Comparison of ENCODE assay signal across 16 cellular contexts in the genomic region with DNA sequence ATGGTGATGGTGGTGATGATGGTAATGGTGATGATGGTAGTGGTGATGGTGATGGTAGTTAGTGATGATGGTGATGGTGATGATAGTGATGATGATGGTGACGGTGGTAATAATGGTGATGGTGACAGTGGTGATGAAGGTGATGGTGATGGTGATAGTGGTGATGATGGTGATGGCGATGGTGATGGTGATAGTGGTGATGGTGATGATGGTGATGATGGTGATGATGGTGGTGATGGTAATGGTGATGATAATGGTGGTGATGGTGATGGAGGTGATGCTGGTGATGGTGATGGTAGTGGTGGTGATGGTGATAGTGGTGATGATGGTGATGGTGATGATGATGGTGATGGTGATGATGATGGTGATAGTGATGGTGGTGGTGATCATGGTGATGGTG.
DNase-seq lines count a peak whose midpoint lies in the region; ATAC-seq, FAIRE-seq and TF ChIP-seq lines count a peak whose summit lies in the region.
"Had no signal": no experiment of that assay in that cellular context is flagged by ENCODE, and none has a peak within 500 bp of the region (broad histone marks: within the 10 kb centered on the region; RNA-seq: fewer than 3 reads in every experiment).

No MANE protein-coding gene starts in this region.

- H3K27ac ChIP-seq in breast epithelium (peak overlapping the region; percentile 60 to 90), mammary epithelial cell (ENCODE audit: insufficient read depth, low read depth, low read length) (no peak overlapping the region), H1 (ENCODE audit: low read depth, low read length) (no peak overlapping the region), vagina (peak overlapping the region; percentile 82), caudate nucleus (ENCODE audit: low read depth, low read length) (no peak overlapping the region)
- H3K27ac ChIP-seq: 22Rv1, BLaER1, HL-60 had no signal

- intact Hi-C loops in breast epithelium (cut with DNase I; ENCODE audit: low total_unique reads) = no loop called here
- intact Hi-C loops in mammary epithelial cell (cut with micrococcal nuclease) = no loop called here
- intact Hi-C loops in vagina (cut with DNase I) = no loop called here

- no peak for DNase-seq in breast epithelium (ENCODE audit: low spot score in 2 of 2)
- no peak for DNase-seq in mammary epithelial cell
- DNase-seq in WTC11 (ENCODE audit: low spot score) = no peak
- no peak for DNase-seq in H1 (ENCODE audit: low read depth in 1 of 2, low spot score in 2 of 2)
- DNase-seq in vagina (ENCODE audit: extremely low spot score in 2 of 2) = no peak
- no peak for DNase-seq in NCI-H2227 treated with DMSO at 0.1 percent for 48 hours (lab: John Stamatoyannopoulos, UW)
- no peak for DNase-seq in caudate nucleus (lab: John Stamatoyannopoulos, UW)
- no peak for DNase-seq in stimulated activated CD4-positive, alpha-beta T cell treated with anti-CD3 and anti-CD28 coated beads, Interleukin-4, amount 100 ng/mL, for 24 hours
- DNase-seq: AML-193; Caco-2; CD8-positive, alpha-beta memory T cell; GF-D8; KG1 had no signal

- H3K14ac ChIP-seq in H1 (ENCODE audit: insufficient read length) = no peak overlapping the region

- no peak for TF ChIP-seq CTCF in breast epithelium (IDR thresholded peaks at IDR 0.05)
- TF ChIP-seq CTCF in mammary epithelial cell (conservative IDR thresholded peaks at IDR 0.05 in 1 of 2, IDR thresholded peaks at IDR 0.05 in 1 of 2; ENCODE audit: extremely low read depth in 1 of 2, insufficient read depth in 1 of 2, low read depth in 1 of 2, low read length in 2 of 2) = no peak
- no peak for TF ChIP-seq CTCF in WTC11 (IDR thresholded peaks at IDR 0.05)
- TF ChIP-seq CTCF in H1 (IDR thresholded peaks at IDR 0.05; ENCODE audit: control extremely low read depth in 1 of 3, insufficient read depth in 1 of 3, low read depth in 1 of 3, low read length in 3 of 3) = no peak
- no peak for TF ChIP-seq CTCF in vagina (IDR thresholded peaks at IDR 0.05)

- dilution Hi-C loops in mammary epithelial cell (cut with HindIII; ENCODE audit: low sequenced_read_pairs) = loop anchor here (5.0 to 10.0 kb wide), 4 partner anchors 52 to 365 kb away; no protein-coding TSS in a partner anchor

- no peak for TF ChIP-seq RAD21 in H1 (IDR thresholded peaks at IDR 0.05 in 1 of 2, conservative IDR thresholded peaks at IDR 0.05 in 1 of 2; ENCODE audit: low read depth in 2 of 2, low read length in 2 of 2)

- no peak for TF ChIP-seq EP300 in H1 (IDR thresholded peaks at IDR 0.05; ENCODE audit: borderline replicate concordance in 1 of 2, low read depth in 2 of 2, low read length in 2 of 2)

- 74% methylated on average over 2 of the region's 2 CpGs for WGBS in mammary epithelial cell (ENCODE audit: low coverage, missing lambda C conversion rate)
- WGBS in H1 (ENCODE audit: extremely low coverage in 1 of 2, insufficient coverage in 1 of 2, insufficient read length in 1 of 2, insufficient replicate concordance in 2 of 2, low coverage in 1 of 2, low lambda C conversion rate in 2 of 2, missing lambda C conversion rate in 1 of 2), 2 experiments = 67% methylated on average over 2 of the region's 2 CpGs; no CpG with 5 or more reads in 1 of the 2 experiments

- H2AFZ ChIP-seq in mammary epithelial cell (ENCODE audit: low read depth, low read length) (no peak overlapping the region), H1 (ENCODE audit: low read length) (no peak overlapping the region)

- peak overlapping the region; percentile 18 for H2BK120ac ChIP-seq in H1 (replicated peaks; ENCODE audit: low read depth, low read length)

- no peak overlapping the region for H3K4me2 ChIP-seq in mammary epithelial cell (ENCODE audit: insufficient read depth, low read depth, low read length)
- H3K4me2 ChIP-seq in H1 (ENCODE audit: insufficient read depth in 1 of 2, low read depth in 2 of 2, low read length in 2 of 2) = peak overlapping the region in 1 of 2 experiments; percentile 9; a peak in 1 of 4 replicates
- H3K4me2 ChIP-seq: BLaER1 had no signal

- H4K20me1 ChIP-seq in mammary epithelial cell (ENCODE audit: insufficient read depth, low read length) (no peaks in the 10 kb centered on the region), H1 (replicated peaks in 1 of 2; ENCODE audit: control insufficient read depth in 1 of 2, insufficient read depth in 2 of 2, low read length in 2 of 2) (peaks cover 0 to 5% of the 10 kb centered on the region in 2 experiments)
- H4K20me1 ChIP-seq: BLaER1 had no signal

- H3K4me3 ChIP-seq in breast epithelium (no peak overlapping the region), mammary epithelial cell (replicated peaks in 1 of 3; ENCODE audit: insufficient read depth in 1 of 3, low read depth in 2 of 3, low read length in 3 of 3) (no peak overlapping the region), H1 (ENCODE audit: extremely low read depth in 1 of 4, insufficient read depth in 2 of 4, low read depth in 3 of 4, low read length in 4 of 4) (no peak overlapping the region), vagina (no peak overlapping the region)
- H3K4me3 ChIP-seq: BLaER1 had no signal

- peak overlapping the region; percentile 21; the same call in 1 of the 2 replicates for H2BK15ac ChIP-seq in H1 (ENCODE audit: low read length)

- H3K27ac Mint-ChIP-seq in WTC11 = no peak overlapping the region
- H3K27ac Mint-ChIP-seq: CD8-positive, alpha-beta memory T cell had no signal

- H2BK12ac ChIP-seq in H1 (ENCODE audit: low read depth, low read length) = peak overlapping the region; percentile 98; the same call in 1 of the 2 replicates

- FAIRE-seq in H1 (lab: Jason Lieb, UNC) = no peak

- no peak overlapping the region for H3K23ac ChIP-seq in H1 (ENCODE audit: insufficient read length)

- H3K27me3 ChIP-seq in breast epithelium = no peaks in the 10 kb centered on the region
- H3K27me3 ChIP-seq in mammary epithelial cell (ENCODE audit: insufficient read depth, low read length) = no peaks in the 10 kb centered on the region
- peaks cover 0 to 2% (median 0%) of the 10 kb centered on the region in 4 experiments; a peak in 1 of 7 replicates for H3K27me3 ChIP-seq in H1 (replicated peaks in 1 of 4; ENCODE audit: control insufficient read depth in 3 of 4, extremely low read depth in 1 of 4, insufficient read depth in 3 of 4, low read length in 3 of 4)
- H3K27me3 ChIP-seq in vagina = no peaks in the 10 kb centered on the region
- H3K27me3 ChIP-seq: BLaER1 had no signal

- H3K4me1 Mint-ChIP-seq in WTC11 = peaks cover 4% of the 10 kb centered on the region
- H3K4me1 Mint-ChIP-seq: CD8-positive, alpha-beta memory T cell had no signal

- no peaks in the 10 kb centered on the region; the same call in 1 of the 2 replicates for H3K36me3 Mint-ChIP-seq in WTC11
- H3K36me3 Mint-ChIP-seq: CD8-positive, alpha-beta memory T cell had no signal

- no peak for ATAC-seq in WTC11

- POLR2A ChIA-PET in WTC11 (lab: Charles Lee) = no interaction called here
- POLR2A ChIA-PET in H1 (lab: Charles Lee; ENCODE audit: partially characterized antibody) = interaction anchor here (1.1 kb wide), 1 partner anchor 195 kb away, joined by 3 read pairs; no protein-coding TSS in a partner anchor

- no TSS peak for BruUV-seq in mammary epithelial cell (replicated peaks; lab: Mats Ljungman, UMichigan)

- H4K5ac ChIP-seq in H1 (ENCODE audit: insufficient read length, low read depth, low read length) = no peak overlapping the region

- H3K79me1 ChIP-seq in H1 (ENCODE audit: low read depth, low read length) = no peaks in the 10 kb centered on the region

- H3K23me2 ChIP-seq in H1 (ENCODE audit: low read depth, low read length) = peaks cover 7% of the 10 kb centered on the region; the same call in 1 of the 2 replicates

- CTCF ChIA-PET in mammary epithelial cell (lab: Charles Lee; ENCODE audit: low non-redundant PET) = no interaction called here
- CTCF ChIA-PET in WTC11 (lab: Charles Lee) = no interaction called here
- CTCF ChIA-PET in H1 (lab: Charles Lee; ENCODE audit: partially characterized antibody) = no interaction called here

- no peaks in the 10 kb centered on the region for H3K79me2 ChIP-seq in mammary epithelial cell (ENCODE audit: insufficient read depth, low read length)
- H3K79me2 ChIP-seq in H1 (ENCODE audit: control insufficient read depth in 1 of 2, insufficient read depth in 2 of 2, low read length in 2 of 2) = no peaks in the 10 kb centered on the region

- H4K8ac ChIP-seq in H1 (ENCODE audit: extremely low read depth, insufficient read depth, low read length) = no peak overlapping the region

- H3K4ac ChIP-seq in H1 (replicated peaks; ENCODE audit: insufficient read length, low read depth, low read length) = no peak overlapping the region

- H2BK5ac ChIP-seq in H1 (ENCODE audit: low read depth, low read length) = peak overlapping the region; percentile 53; the same call in 1 of the 2 replicates

- in situ Hi-C loops in mammary epithelial cell (cut with MboI; ENCODE audit: low sequenced_read_pairs in 2 of 2) = no loop called here

- H3K9me3 ChIP-seq in breast epithelium = no peaks in the 10 kb centered on the region
- no peaks in the 10 kb centered on the region for H3K9me3 ChIP-seq in mammary epithelial cell (replicated peaks; ENCODE audit: insufficient read depth, low read length)
- no peaks in the 10 kb centered on the region for H3K9me3 ChIP-seq in H1 (ENCODE audit: insufficient read depth in 2 of 2, low read depth in 1 of 2, low read length in 1 of 2)
- no peaks in the 10 kb centered on the region for H3K9me3 ChIP-seq in vagina
- H3K9me3 ChIP-seq: BLaER1, Caco-2 had no signal

- peaks cover 0 to 6% of the 10 kb centered on the region in 2 donors for H3K4me1 ChIP-seq in breast epithelium
- no peaks in the 10 kb centered on the region for H3K4me1 ChIP-seq in mammary epithelial cell (ENCODE audit: insufficient read depth, low read length)
- H3K4me1 ChIP-seq in H1 (replicated peaks in 1 of 4; ENCODE audit: control insufficient read depth in 3 of 4, insufficient read depth in 4 of 4, low read length in 3 of 4) = peaks cover 3 to 13% (median 9%) of the 10 kb centered on the region in 4 experiments
- peaks cover 23% of the 10 kb centered on the region for H3K4me1 ChIP-seq in vagina
- H3K4me1 ChIP-seq: BLaER1, Caco-2 had no signal

- H3K56ac ChIP-seq in H1 (replicated peaks; ENCODE audit: insufficient read length, low read depth, low read length) = peak overlapping the region; percentile 81

- H3K9me3 Mint-ChIP-seq in WTC11 = peaks cover 13% of the 10 kb centered on the region; the same call in 1 of the 2 replicates
- H3K9me3 Mint-ChIP-seq: CD8-positive, alpha-beta memory T cell had no signal

- peak overlapping the region; percentile 17 for H2BK20ac ChIP-seq in H1 (ENCODE audit: low read length)

- H3K4me3 Mint-ChIP-seq in WTC11 = no peak overlapping the region
- H3K4me3 Mint-ChIP-seq: CD8-positive, alpha-beta memory T cell had no signal

- peak overlapping the region; percentile 100 for H2AK5ac ChIP-seq in H1 (ENCODE audit: low read depth, low read length)

- H3K36me3 ChIP-seq in breast epithelium (no peaks in the 10 kb centered on the region), mammary epithelial cell (ENCODE audit: insufficient read depth, low read length) (no peaks in the 10 kb centered on the region), H1 (ENCODE audit: control insufficient read depth in 2 of 4, insufficient read depth in 4 of 4, low read length in 3 of 4) (no peaks in the 10 kb centered on the region), vagina (no peaks in the 10 kb centered on the region)
- H3K36me3 ChIP-seq: BLaER1 had no signal

- peak overlapping the region; percentile 62 for H4K91ac ChIP-seq in H1 (replicated peaks; ENCODE audit: insufficient read length, low read length)

- TF ChIP-seq POLR2A in breast epithelium (IDR thresholded peaks at IDR 0.05) (no peak), H1 (IDR thresholded peaks at IDR 0.05; ENCODE audit: control extremely low read depth in 1 of 2, low read depth in 2 of 2, low read length in 2 of 2) (no peak), vagina (IDR thresholded peaks at IDR 0.05) (no peak)

- H3K9ac ChIP-seq in mammary epithelial cell (ENCODE audit: insufficient read depth, low read length) (no peak overlapping the region), H1 (replicated peaks in 1 of 4; ENCODE audit: extremely low read depth in 1 of 4, low read depth in 3 of 4, low read length in 3 of 4) (no peak overlapping the region)
- H3K9ac ChIP-seq: BLaER1 had no signal

- no peak overlapping the region for H3K18ac ChIP-seq in H1 (ENCODE audit: extremely low read depth, low read length)

- H3K27me3 Mint-ChIP-seq in WTC11 (ENCODE audit: low read depth) = peaks cover 19% of the 10 kb centered on the region

Comparison
In these comparisons a context has a peak if more than half of its experiments do, and no peak if none do; other contexts are left out.
1. H3K27ac ChIP-seq: peak in breast epithelium (2 of 2) and vagina (single experiment); none in mammary epithelial cell (single experiment), H1 (single experiment) and caudate nucleus (single experiment).